In genomic region chr2:219245148-219245898, GRCh38 we compare ENCODE assay signal across 1 cellular context.
A peak's percentile ranks its signal among the peaks of the same experiment; 100 is the strongest.
TF ChIP-seq lines count a peak whose summit lies in the region.

Gene GLB1L, minus strand, starts transcription at chr2:219245444. Its CDS starts 1,871 bp downstream, at chr2:219243573.
Gene STK16, plus strand, starts transcription at chr2:219245479. Its CDS starts 521 bp downstream, at chr2:219246000.

TF ChIP-seq in GM12878, 131 proteins besides CTCF, POLR2A, EP300 and RAD21 (continued from another document):
- no peak for TF ChIP-seq YBX1 (IDR thresholded peaks at IDR 0.05)
- no peak for TF ChIP-seq EZH2 (IDR thresholded peaks at IDR 0.05; ENCODE audit: borderline replicate concordance, control insufficient read depth, low read depth, low read length)
- TF ChIP-seq CHD2 (IDR thresholded peaks at IDR 0.05; ENCODE audit: borderline replicate concordance, low read depth, low read length), result peak; percentile 54; the same call in 1 of the 2 replicates
- peak; percentile 76 for TF ChIP-seq CBFB (IDR thresholded peaks at IDR 0.05; ENCODE audit: low read depth)
- TF ChIP-seq EGR1 (IDR thresholded peaks at IDR 0.05; ENCODE audit: borderline replicate concordance in 1 of 2, low read depth in 2 of 2, low read length in 2 of 2), result no peak
- TF ChIP-seq SMARCA5 (IDR thresholded peaks at IDR 0.05), result no peak
- no peak for TF ChIP-seq MTA2 (IDR thresholded peaks at IDR 0.05; ENCODE audit: low read depth)
- peak; percentile 35 for TF ChIP-seq SMAD1 (IDR thresholded peaks at IDR 0.05; ENCODE audit: low read depth, partially characterized antibody)
- no peak for TF ChIP-seq REST (IDR thresholded peaks at IDR 0.05; ENCODE audit: low read depth, low read length)
- TF ChIP-seq CBX5 (IDR thresholded peaks at IDR 0.05; ENCODE audit: low read depth), result no peak
- TF ChIP-seq RUNX3 (IDR thresholded peaks at IDR 0.05; ENCODE audit: low read length), result peak; percentile 75
- TF ChIP-seq TBL1XR1 (IDR thresholded peaks at IDR 0.05; ENCODE audit: low read depth, low read length), result 0 out of 2 replicates have a peak, but pooled peaks have one; percentile 17
- TF ChIP-seq, protein P1, sequence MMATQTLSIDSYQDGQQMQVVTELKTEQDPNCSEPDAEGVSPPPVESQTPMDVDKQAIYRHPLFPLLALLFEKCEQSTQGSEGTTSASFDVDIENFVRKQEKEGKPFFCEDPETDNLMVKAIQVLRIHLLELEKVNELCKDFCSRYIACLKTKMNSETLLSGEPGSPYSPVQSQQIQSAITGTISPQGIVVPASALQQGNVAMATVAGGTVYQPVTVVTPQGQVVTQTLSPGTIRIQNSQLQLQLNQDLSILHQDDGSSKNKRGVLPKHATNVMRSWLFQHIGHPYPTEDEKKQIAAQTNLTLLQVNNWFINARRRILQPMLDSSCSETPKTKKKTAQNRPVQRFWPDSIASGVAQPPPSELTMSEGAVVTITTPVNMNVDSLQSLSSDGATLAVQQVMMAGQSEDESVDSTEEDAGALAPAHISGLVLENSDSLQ (IDR thresholded peaks at IDR 0.05), result peak; percentile 32; the same call in 1 of the 2 replicates
- no peak for TF ChIP-seq ASH2L (IDR thresholded peaks at IDR 0.05; ENCODE audit: borderline replicate concordance, low read depth)
- TF ChIP-seq PAX8 (IDR thresholded peaks at IDR 0.05), result no peak
- TF ChIP-seq, protein P2, sequence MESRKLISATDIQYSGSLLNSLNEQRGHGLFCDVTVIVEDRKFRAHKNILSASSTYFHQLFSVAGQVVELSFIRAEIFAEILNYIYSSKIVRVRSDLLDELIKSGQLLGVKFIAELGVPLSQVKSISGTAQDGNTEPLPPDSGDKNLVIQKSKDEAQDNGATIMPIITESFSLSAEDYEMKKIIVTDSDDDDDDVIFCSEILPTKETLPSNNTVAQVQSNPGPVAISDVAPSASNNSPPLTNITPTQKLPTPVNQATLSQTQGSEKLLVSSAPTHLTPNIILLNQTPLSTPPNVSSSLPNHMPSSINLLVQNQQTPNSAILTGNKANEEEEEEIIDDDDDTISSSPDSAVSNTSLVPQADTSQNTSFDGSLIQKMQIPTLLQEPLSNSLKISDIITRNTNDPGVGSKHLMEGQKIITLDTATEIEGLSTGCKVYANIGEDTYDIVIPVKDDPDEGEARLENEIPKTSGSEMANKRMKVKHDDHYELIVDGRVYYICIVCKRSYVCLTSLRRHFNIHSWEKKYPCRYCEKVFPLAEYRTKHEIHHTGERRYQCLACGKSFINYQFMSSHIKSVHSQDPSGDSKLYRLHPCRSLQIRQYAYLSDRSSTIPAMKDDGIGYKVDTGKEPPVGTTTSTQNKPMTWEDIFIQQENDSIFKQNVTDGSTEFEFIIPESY (IDR thresholded peaks at IDR 0.05), result no peak
- TF ChIP-seq ATF7 (IDR thresholded peaks at IDR 0.05; ENCODE audit: low read depth), result peak; percentile 81
